In genomic region chr16:84199861-84200260, GRCh38 we compare ENCODE assay signal across 3 cellular contexts.
A peak's percentile ranks its signal among the peaks of the same experiment; 100 is the strongest.
TF ChIP-seq lines count a peak whose summit lies in the region.

No MANE protein-coding gene starts in this region.

TF ChIP-seq in endothelial cell of umbilical vein, 7 proteins besides CTCF, POLR2A, EP300 and RAD21:
- TF ChIP-seq, protein P1, sequence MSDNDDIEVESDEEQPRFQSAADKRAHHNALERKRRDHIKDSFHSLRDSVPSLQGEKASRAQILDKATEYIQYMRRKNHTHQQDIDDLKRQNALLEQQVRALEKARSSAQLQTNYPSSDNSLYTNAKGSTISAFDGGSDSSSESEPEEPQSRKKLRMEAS (IDR thresholded peaks at IDR 0.05; ENCODE audit: insufficient read depth, insufficient read length): no peak
- no peak for TF ChIP-seq EZH2 (IDR thresholded peaks at IDR 0.05; ENCODE audit: borderline replicate concordance, low read depth, low read length, severe bottlenecking)
- TF ChIP-seq GATA2 (IDR thresholded peaks at IDR 0.05; ENCODE audit: insufficient read depth, insufficient read length, low read depth, low read length): no peak
- TF ChIP-seq FOS (IDR thresholded peaks at IDR 0.05; ENCODE audit: borderline replicate concordance, insufficient read depth, low read length): no peak
- TF ChIP-seq POLR2AphosphoS5 (IDR thresholded peaks at IDR 0.05; ENCODE audit: insufficient read depth, low read depth, low read length): no peak
- no peak for TF ChIP-seq JUN (IDR thresholded peaks at IDR 0.05; ENCODE audit: borderline replicate concordance, insufficient read depth, insufficient read length, low read depth)
- TF ChIP-seq MYC (IDR thresholded peaks at IDR 0.05; ENCODE audit: low read depth, low read length): no peak

TF ChIP-seq in HepG2, 621 proteins besides CTCF, POLR2A, EP300 and RAD21:
- TF ChIP-seq ZNF768 (CRISPR knock-in tag; IDR thresholded peaks at IDR 0.05) (0 out of 2 replicates have a peak, but pooled peaks have one; percentile 20), ZNF713 (CRISPR knock-in tag; IDR thresholded peaks at IDR 0.05) (no peak)

TF ChIP-seq in HEK293T, 16 proteins besides CTCF, POLR2A, EP300 and RAD21:
- TF ChIP-seq TARDBP (IDR thresholded peaks at IDR 0.05) (no peak), ZNF384 (IDR thresholded peaks at IDR 0.05) (no peak), CTBP1 (IDR thresholded peaks at IDR 0.05; ENCODE audit: borderline replicate concordance) (no peak), SUZ12 (IDR thresholded peaks at IDR 0.05) (no peak), LEF1 (IDR thresholded peaks at IDR 0.05; ENCODE audit: borderline replicate concordance) (no peak), ELF4 (IDR thresholded peaks at IDR 0.05) (no peak), ARNT (IDR thresholded peaks at IDR 0.05) (no peak), FOXA1 (IDR thresholded peaks at IDR 0.05) (no peak), FOXM1 (IDR thresholded peaks at IDR 0.05; ENCODE audit: borderline replicate concordance) (no peak), SP1 (IDR thresholded peaks at IDR 0.05) (no peak), BHLHE40 (IDR thresholded peaks at IDR 0.05; ENCODE audit: borderline replicate concordance) (no peak)
